13 cellular contexts compared by ENCODE assay signal in the genomic region with DNA sequence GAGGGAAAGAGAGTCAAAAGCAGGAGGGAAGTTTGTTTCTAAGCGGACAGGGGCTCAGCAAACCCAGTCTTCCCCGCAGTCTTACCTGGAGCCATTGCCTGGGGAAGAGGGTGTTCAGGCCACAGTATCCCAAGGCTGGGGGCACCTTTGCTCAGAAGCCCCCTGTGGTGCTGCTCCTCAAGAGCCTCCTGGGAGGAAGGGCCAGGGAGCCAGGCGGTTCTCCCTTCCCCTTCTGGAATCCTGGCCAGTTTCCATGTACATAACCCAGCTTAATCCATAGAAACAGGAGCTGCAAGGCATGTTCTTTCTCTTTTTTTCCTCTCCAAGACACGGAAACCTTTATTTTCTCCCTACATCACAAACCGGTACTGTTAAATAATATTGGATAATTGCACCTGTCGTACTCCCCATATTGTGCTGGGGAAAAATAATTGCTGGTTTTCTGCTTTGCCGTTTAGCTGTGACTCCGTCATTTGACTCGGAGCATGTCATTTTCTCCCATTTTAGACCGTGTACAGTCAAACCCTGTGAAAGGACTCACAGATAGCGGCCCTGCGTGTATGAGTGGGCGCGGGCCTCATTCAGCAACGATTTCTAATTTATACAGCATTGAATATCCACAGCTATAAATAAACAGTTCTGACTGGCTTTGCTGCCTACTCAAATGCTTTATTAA.
DNase-seq lines count a peak whose midpoint lies in the region; ATAC-seq, FAIRE-seq and TF ChIP-seq lines count a peak whose summit lies in the region.
"Had no signal": no experiment of that assay in that cellular context is flagged by ENCODE, and none has a peak within 500 bp of the region (broad histone marks: within the 10 kb centered on the region; RNA-seq: fewer than 3 reads in every experiment).

No MANE protein-coding gene starts in this region.

- H3F3A ChIP-seq in neural progenitor cell (ENCODE audit: low read depth): no peaks in the 10 kb centered on the region

- peak; percentile 20 for ATAC-seq in GM21723 (IDR thresholded peaks at IDR 0.05; ENCODE audit: unreplicated experiment)
- peak; percentile 21 to 29 for ATAC-seq in activated naive CD4-positive, alpha-beta T cell treated with anti-CD3 and anti-CD28 coated beads, Interleukin-2, amount 50 U/mL, for 72 hours
- no peak for ATAC-seq in HG03342 (IDR thresholded peaks at IDR 0.05; ENCODE audit: unreplicated experiment)
- ATAC-seq in HG03521 (IDR thresholded peaks at IDR 0.05; ENCODE audit: unreplicated experiment): no peak

- no peak for FAIRE-seq in small intestine (lab: Jason Lieb, UNC)
- FAIRE-seq: H1, islet of Langerhans had no signal

- no peak overlapping the region for H3K9ac ChIP-seq in neural progenitor cell

- DNase-seq in AG04450 (ENCODE audit: low read depth, low spot score): no peak
- DNase-seq in activated naive CD4-positive, alpha-beta T cell treated with anti-CD3 and anti-CD28 coated beads, Interleukin-2, amount 50 U/mL, for 72 hours (ENCODE audit: low spot score in 2 of 2): no peak
- DNase-seq in neural progenitor cell (ENCODE audit: low spot score): no peak
- DNase-seq in foreskin melanocyte: no peak
- no peak for DNase-seq in small intestine
- DNase-seq: NCI-H1694, sigmoid colon, trophoblast cell had no signal

- H3K27ac Mint-ChIP-seq in activated naive CD4-positive, alpha-beta T cell treated with anti-CD3 and anti-CD28 coated beads, Interleukin-2, amount 50 U/mL, for 72 hours: peak overlapping the region; percentile 96 to 100
- H3K27ac Mint-ChIP-seq in neural progenitor cell: no peak overlapping the region

- H3K36me3 Mint-ChIP-seq in activated naive CD4-positive, alpha-beta T cell treated with anti-CD3 and anti-CD28 coated beads, Interleukin-2, amount 50 U/mL, for 72 hours: peaks cover 37 to 82% of the 10 kb centered on the region in 2 donors
- no peaks in the 10 kb centered on the region for H3K36me3 Mint-ChIP-seq in neural progenitor cell

- peaks cover 12% of the 10 kb centered on the region for H3K4me1 ChIP-seq in neural progenitor cell
- H3K4me1 ChIP-seq in small intestine (ENCODE audit: control insufficient read depth in 2 of 2, insufficient read depth in 1 of 2, low read depth in 1 of 2, low read length in 1 of 2): no peaks in the 10 kb centered on the region

- no peak overlapping the region for H3K4me3 Mint-ChIP-seq in neural progenitor cell

- WGBS in small intestine, 3 donors: 62 to 84% (median 73%) methylated on average over 15 of the region's 15 CpGs

- no peak for TF ChIP-seq CTCF in AG04450 (IDR thresholded peaks at IDR 0.05; ENCODE audit: low read depth, low read length)
- TF ChIP-seq CTCF in neural progenitor cell (IDR thresholded peaks at IDR 0.05): no peak

- peak overlapping the region; percentile 66 for H3K27ac ChIP-seq in AG04450 (ENCODE audit: low read depth, low read length)
- H3K27ac ChIP-seq in neural progenitor cell: no peak overlapping the region
- H3K27ac ChIP-seq in small intestine (ENCODE audit: low read depth in 1 of 2, low read length in 1 of 2): no peak overlapping the region

- H2AFZ ChIP-seq in neural progenitor cell (replicated peaks): peak overlapping the region; percentile 36

- H3K4me3 ChIP-seq in AG04450 (ENCODE audit: low read depth, low read length) (peak overlapping the region; percentile 27), neural progenitor cell (no peak overlapping the region), small intestine (ENCODE audit: low read depth in 1 of 2, low read length in 2 of 2) (no peak overlapping the region)
- H3K4me3 ChIP-seq: sigmoid colon had no signal

- H3K36me3 ChIP-seq in neural progenitor cell: no peaks in the 10 kb centered on the region
- peaks cover 0 to 2% of the 10 kb centered on the region in 2 donors for H3K36me3 ChIP-seq in small intestine (ENCODE audit: control insufficient read depth in 2 of 2, insufficient read depth in 2 of 2, low read length in 2 of 2)
- H3K36me3 ChIP-seq: sigmoid colon had no signal

- CTCF ChIA-PET in AG04450 (lab: Charles Lee): interaction anchor here (0.5 to 1.4 kb wide), 4 partner anchors 10 to 126 kb away, joined by 3 to 6 read pairs (median 4); no protein-coding TSS in a partner anchor

- no peaks in the 10 kb centered on the region for H3K27me3 ChIP-seq in AG04450 (ENCODE audit: control insufficient read depth, insufficient read depth, low read length)
- no peaks in the 10 kb centered on the region for H3K27me3 ChIP-seq in neural progenitor cell
- H3K27me3 ChIP-seq in small intestine (ENCODE audit: control insufficient read depth in 2 of 2, insufficient read depth in 2 of 2, low read length in 2 of 2): no peaks in the 10 kb centered on the region
- H3K27me3 ChIP-seq: sigmoid colon had no signal

- peaks cover 2% of the 10 kb centered on the region for H3K27me3 Mint-ChIP-seq in neural progenitor cell (ENCODE audit: insufficient read depth, low read depth)

- no peaks in the 10 kb centered on the region for H3K79me2 ChIP-seq in neural progenitor cell (ENCODE audit: low read depth)

- H3K9me3 ChIP-seq in AG04450 (ENCODE audit: control insufficient read depth, insufficient read depth, low read length) (no peaks in the 10 kb centered on the region), neural progenitor cell (ENCODE audit: low read depth) (no peaks in the 10 kb centered on the region), small intestine (ENCODE audit: control insufficient read depth, low read depth) (no peaks in the 10 kb centered on the region)
- H3K9me3 ChIP-seq: sigmoid colon had no signal

- peaks cover 22 to 24% of the 10 kb centered on the region in 2 donors for H3K9me3 Mint-ChIP-seq in activated naive CD4-positive, alpha-beta T cell treated with anti-CD3 and anti-CD28 coated beads, Interleukin-2, amount 50 U/mL, for 72 hours
- no peaks in the 10 kb centered on the region for H3K9me3 Mint-ChIP-seq in neural progenitor cell

- no peak overlapping the region for H3K4me2 ChIP-seq in neural progenitor cell

- POLR2A ChIA-PET in AG04450 (lab: Yijun Ruan, JAX): interaction anchor here (0.9 kb wide), 1 partner anchor 300 kb away, joined by 3 read pairs; no protein-coding TSS in a partner anchor

- no peaks in the 10 kb centered on the region for H4K20me1 ChIP-seq in neural progenitor cell (ENCODE audit: low read depth)

- H3K4me1 Mint-ChIP-seq in neural progenitor cell: peaks cover 23% of the 10 kb centered on the region

Comparison
In these comparisons a context has a peak if more than half of its experiments do, and no peak if none do; other contexts are left out.
1. ATAC-seq: peak in GM21723 (single experiment) and activated naive CD4-positive, alpha-beta T cell treated with anti-CD3 and anti-CD28 coated beads, Interleukin-2, amount 50 U/mL, for 72 hours (2 of 2); none in HG03342 (single experiment) and HG03521 (single experiment).